ENCODE assay signal across 8 cellular contexts in the genomic region with DNA sequence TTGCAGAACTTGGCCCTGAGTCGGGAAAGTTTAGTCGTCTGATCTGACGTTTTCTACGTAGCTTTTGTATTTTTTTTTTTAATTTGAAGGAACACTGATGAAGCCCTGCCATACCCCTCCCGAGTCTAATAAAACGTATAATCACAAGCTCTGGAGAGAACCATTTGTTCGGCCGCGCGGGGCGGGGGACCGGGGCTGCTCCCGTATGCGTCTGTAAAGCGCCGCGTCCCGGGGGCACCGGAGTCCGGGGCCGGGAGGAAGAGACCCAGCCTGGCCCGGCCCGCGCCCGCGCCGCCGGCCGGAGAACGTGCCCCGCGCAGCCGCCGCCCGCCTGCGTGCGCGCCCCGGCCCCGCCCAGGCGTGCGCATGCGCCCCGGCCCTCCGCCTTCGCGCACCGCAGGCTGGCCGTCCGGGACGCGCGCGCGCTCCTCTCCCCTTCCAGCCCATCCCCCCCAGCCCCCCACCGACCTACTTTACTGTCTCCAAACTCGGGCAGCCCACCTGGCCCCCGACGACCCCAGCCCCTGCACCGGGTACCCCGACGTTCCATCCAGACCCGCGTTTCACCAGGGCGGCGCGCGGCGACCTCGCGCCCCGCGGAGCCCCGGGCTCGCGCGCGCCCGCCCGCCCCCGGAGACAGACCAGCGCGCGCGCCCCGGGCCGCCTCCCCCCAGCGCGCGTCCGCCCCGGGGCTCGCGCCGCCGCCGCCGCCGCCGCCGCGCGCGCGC. TPM values are rescaled to one million over a fixed set of nuclear protein-coding genes. Genes with fewer than 3 reads are reported as not detected.
DNase-seq lines count a peak whose midpoint lies in the region; ATAC-seq and TF ChIP-seq lines count a peak whose summit lies in the region.

No MANE protein-coding gene starts in this region.

- H2AFZ ChIP-seq in MM.1S (ENCODE audit: low read length) = peak overlapping the region; percentile 40

- H3K36me3 ChIP-seq in MM.1S (replicated peaks; ENCODE audit: insufficient read depth, low read length) (0 out of 2 replicates have a peak, but pooled peaks cover 2% of the 10 kb centered on the region), right atrium auricular region (peaks cover 22% of the 10 kb centered on the region)

- no peak for TF ChIP-seq CTCF in MM.1S (IDR thresholded peaks at IDR 0.05; ENCODE audit: low read length)
- no peak for TF ChIP-seq CTCF in right atrium auricular region (IDR thresholded peaks at IDR 0.05)

- H3K4me1 ChIP-seq in MM.1S (ENCODE audit: low read length) (no peaks in the 10 kb centered on the region), right atrium auricular region (peaks cover 0 to 41% of the 10 kb centered on the region in 2 donors)

- peak overlapping the region; percentile 89 for H3K27ac Mint-ChIP-seq in T-helper 17 cell

- peaks cover 10% of the 10 kb centered on the region for H3F3A ChIP-seq in MM.1S (ENCODE audit: insufficient read depth, low read length)

- peak overlapping the region; percentile 73 for H3K9ac ChIP-seq in MM.1S (ENCODE audit: low read length)

- H3K27me3 ChIP-seq in MM.1S (replicated peaks; ENCODE audit: insufficient read depth, low read length) (no peaks in the 10 kb centered on the region), right atrium auricular region (no peaks in the 10 kb centered on the region)

- no peaks in the 10 kb centered on the region for H3K27me3 Mint-ChIP-seq in T-helper 17 cell

- H3K4me3 Mint-ChIP-seq in T-helper 17 cell = peak overlapping the region; percentile 94

- H4K20me1 ChIP-seq in MM.1S (ENCODE audit: insufficient read depth, low read length) = no peaks in the 10 kb centered on the region

- H3K27ac ChIP-seq in MM.1S (ENCODE audit: low read length) (peak overlapping the region; percentile 45; the same call in 1 of the 2 replicates), angular gyrus (ENCODE audit: low read depth, low read length) (peak overlapping the region; percentile 89), right atrium auricular region (peak overlapping the region; percentile 97 to 100)

- peaks cover 33% of the 10 kb centered on the region for H3K79me2 ChIP-seq in MM.1S (ENCODE audit: low read length)

- peaks cover 22% of the 10 kb centered on the region for H3K4me1 Mint-ChIP-seq in T-helper 17 cell

- ATAC-seq in T-helper 17 cell (peak; percentile 66), HG03469 (IDR thresholded peaks at IDR 0.05; ENCODE audit: unreplicated experiment) (no peak)

- peaks cover 2% of the 10 kb centered on the region for H3K36me3 Mint-ChIP-seq in T-helper 17 cell (ENCODE audit: low read depth)

- peak overlapping the region; percentile 93 for H3K4me2 ChIP-seq in MM.1S (ENCODE audit: low read depth, low read length)

- H3K4me3 ChIP-seq in MM.1S (ENCODE audit: low read length) (peak overlapping the region; percentile 73), right atrium auricular region (peak overlapping the region; percentile 75 to 92)

- peak; percentile 89 for DNase-seq in Daoy (ENCODE audit: low read depth)
- peak; percentile 31 for DNase-seq in GOT3 (lab: John Stamatoyannopoulos, UW)
- DNase-seq in MM.1S = peak; percentile 83
- DNase-seq in T-helper 17 cell = peak; percentile 70 to 77 (median 71)
- DNase-seq in right atrium auricular region (ENCODE audit: low spot score) = peak; percentile 70
- peak; percentile 18 for DNase-seq in renal cortical epithelial cell (ENCODE audit: low read depth)

- no peaks in the 10 kb centered on the region for H3K9me2 ChIP-seq in MM.1S (replicated peaks; ENCODE audit: insufficient read depth, low read length)

- H3K9me3 ChIP-seq in MM.1S (replicated peaks; ENCODE audit: insufficient read depth, low read length) (no peaks in the 10 kb centered on the region), T-helper 17 cell (ENCODE audit: control insufficient read depth, low read length, poor library complexity, severe bottlenecking) (no peaks in the 10 kb centered on the region), right atrium auricular region (no peaks in the 10 kb centered on the region)

RNA-seq across cellular contexts. Expression of a gene that starts 0.8 kb away (rescaled TPM):
- 57.8 and 66.1 TPM in 2 replicates for total RNA-seq in Daoy (2014; rRNA removed; shearing (Covaris generic))
- 100 to 1,000 TPM; 204 to 299 TPM for total RNA-seq in T-helper 17 cell
- 100 to 1,000 TPM; 130 to 180 TPM for total RNA-seq in right atrium auricular region
- 29.2 and 49.7 TPM in 2 replicates for total RNA-seq in renal cortical epithelial cell

RNA-seq across cellular contexts. Expression of a gene that starts 14.3 kb away (rescaled TPM):
- total RNA-seq in Daoy (2014; rRNA removed; shearing (Covaris generic)) = not detected in 2 replicates
- 1 to 10 TPM in 1 of 2 donors, under 1 TPM in 1; 0.55 to 2.8 TPM for total RNA-seq in T-helper 17 cell
- 100 to 1,000 TPM in 1 of 2 donors, not detected in 1; 146 TPM for total RNA-seq in right atrium auricular region
- 0.05 TPM in 1 of 2 replicates, not detected in the other for total RNA-seq in renal cortical epithelial cell

RNA-seq across cellular contexts. Expression of a gene that starts 19.2 kb away (rescaled TPM):
- total RNA-seq in Daoy (2014; rRNA removed; shearing (Covaris generic)) = 21.1 and 32.9 TPM in 2 replicates
- 10 to 100 TPM; 42.6 to 44.5 TPM for total RNA-seq in T-helper 17 cell
- 10 to 100 TPM in 1 of 2 donors, 1 to 10 TPM in 1; 7.6 to 20.1 TPM for total RNA-seq in right atrium auricular region
- 26.6 and 42.8 TPM in 2 replicates for total RNA-seq in renal cortical epithelial cell

RNA-seq across cellular contexts. Expression of a gene that starts 24.0 kb away (rescaled TPM):
- not detected in 2 replicates for total RNA-seq in Daoy (2014; rRNA removed; shearing (Covaris generic))
- total RNA-seq in T-helper 17 cell (not detected), right atrium auricular region (not detected), renal cortical epithelial cell (not detected in 2 replicates)

RNA-seq across cellular contexts. Expression of a gene that starts 39.4 kb away (rescaled TPM):
- not detected in 2 replicates for total RNA-seq in Daoy (2014; rRNA removed; shearing (Covaris generic))
- not detected for total RNA-seq in T-helper 17 cell
- not detected for total RNA-seq in right atrium auricular region
- not detected in 2 replicates for total RNA-seq in renal cortical epithelial cell

Comparison
In these comparisons a context has a peak if more than half of its experiments do, and no peak if none do; other contexts are left out.
1. DNase-seq: peak in every context shown above with its lines; median percentile 89 in Daoy; 83 in MM.1S; 71 in T-helper 17 cell; 70 in right atrium auricular region; 31 in GOT3; 18 in renal cortical epithelial cell.
2. H3K27ac ChIP-seq: peak in every context shown above with its lines; median percentile 98 in right atrium auricular region; 89 in angular gyrus; 45 in MM.1S.